ENCODE assay signal across 9 cellular contexts in genomic region chr6:39934060-39934757, GRCh38. TPM values are rescaled to one million over a fixed set of nuclear protein-coding genes. Genes with fewer than 3 reads are reported as not detected.
DNase-seq lines count a peak whose midpoint lies in the region; ATAC-seq and TF ChIP-seq lines count a peak whose summit lies in the region.
"Had no signal": no experiment of that assay in that cellular context is flagged by ENCODE, and none has a peak within 500 bp of the region (broad histone marks: within the 10 kb centered on the region; RNA-seq: fewer than 3 reads in every experiment).

MOCS1 (minus strand) TSS chr6:39934462; CDS start chr6:39934417, 45 bp downstream.

- peaks cover 10% of the 10 kb centered on the region for H3K4me1 ChIP-seq in CD8-positive, alpha-beta memory T cell (ENCODE audit: insufficient read depth, low read length)
- no peaks in the 10 kb centered on the region for H3K4me1 ChIP-seq in effector memory CD4-positive, alpha-beta T cell (ENCODE audit: control insufficient read depth, insufficient read depth, low read length, poor library complexity, severe bottlenecking)
- peaks cover 0 to 62% (median 7%) of the 10 kb centered on the region in 4 donors for H3K4me1 ChIP-seq in right lobe of liver

- peak within 1 kb of the TSS; percentile 8 to 90 (median 75) for H3K4me3 Mint-ChIP-seq in CD8-positive, alpha-beta memory T cell
- H3K4me3 Mint-ChIP-seq in activated CD8-positive, alpha-beta T cell treated with anti-CD3 and anti-CD28 coated beads for 36 hours, result peak within 1 kb of the TSS; percentile 74

- no peaks in the 10 kb centered on the region for H3K27me3 ChIP-seq in CD8-positive, alpha-beta memory T cell (ENCODE audit: insufficient read depth, low read length, poor library complexity, severe bottlenecking)
- no peaks in the 10 kb centered on the region for H3K27me3 ChIP-seq in effector memory CD4-positive, alpha-beta T cell (replicated peaks; ENCODE audit: control insufficient read depth, insufficient read depth, low read length, poor library complexity, severe bottlenecking)
- no peaks in the 10 kb centered on the region for H3K27me3 ChIP-seq in right lobe of liver

- POLR2A ChIA-PET in CD8-positive, alpha-beta memory T cell (lab: Charles Lee), result no interaction called here
- POLR2A ChIA-PET in activated CD8-positive, alpha-beta T cell treated with anti-CD3 and anti-CD28 coated beads for 36 hours (lab: Charles Lee), result no interaction called here

- H3K27ac Mint-ChIP-seq in CD8-positive, alpha-beta memory T cell, result peak within 1 kb of the TSS in 3 of 8 donors; percentile 64 to 83 (median 78)
- no peak within 1 kb of the TSS for H3K27ac Mint-ChIP-seq in activated CD8-positive, alpha-beta T cell treated with anti-CD3 and anti-CD28 coated beads for 36 hours

- TF ChIP-seq CTCF in activated CD8-positive, alpha-beta T cell treated with anti-CD3 and anti-CD28 coated beads for 36 hours (IDR thresholded peaks at IDR 0.05), result no peak
- TF ChIP-seq CTCF in right lobe of liver (IDR thresholded peaks at IDR 0.05), result no peak

- DNase-seq in CD8-positive, alpha-beta memory T cell, result peak in 3 of 5 donors; percentile 3 to 45 (median 4)
- peak; percentile 69 for DNase-seq in M059J (ENCODE audit: low read depth)
- DNase-seq in activated CD8-positive, alpha-beta T cell treated with anti-CD3 and anti-CD28 coated beads for 36 hours, result peak; percentile 54
- DNase-seq in effector memory CD4-positive, alpha-beta T cell, result no peak
- DNase-seq in right lobe of liver, result peak; percentile 91 to 94 (median 94)
- peak; percentile 33 to 64 for DNase-seq in stimulated activated CD4-positive, alpha-beta T cell treated with anti-CD3 and anti-CD28 coated beads, Interleukin-2, amount 100 ng/mL, for 24 hours

- no peaks in the 10 kb centered on the region for H3K9me3 ChIP-seq in CD8-positive, alpha-beta memory T cell (ENCODE audit: low read length)
- H3K9me3 ChIP-seq in effector memory CD4-positive, alpha-beta T cell (ENCODE audit: control insufficient read depth, low read length), result no peaks in the 10 kb centered on the region
- no peaks in the 10 kb centered on the region for H3K9me3 ChIP-seq in right lobe of liver

- peaks cover 0 to 7% (median 0%) of the 10 kb centered on the region in 5 donors for H3K9me3 Mint-ChIP-seq in CD8-positive, alpha-beta memory T cell
- no peaks in the 10 kb centered on the region for H3K9me3 Mint-ChIP-seq in activated CD8-positive, alpha-beta T cell treated with anti-CD3 and anti-CD28 coated beads for 36 hours

- no peaks in the 10 kb centered on the region for H3K36me3 ChIP-seq in CD8-positive, alpha-beta memory T cell (ENCODE audit: insufficient read depth, low read length)
- H3K36me3 ChIP-seq in effector memory CD4-positive, alpha-beta T cell (ENCODE audit: control insufficient read depth, insufficient read depth, low read length), result no peaks in the 10 kb centered on the region
- H3K36me3 ChIP-seq in right lobe of liver, result no peaks in the 10 kb centered on the region

- peak; percentile 80 for TF ChIP-seq POLR2A in right lobe of liver (IDR thresholded peaks at IDR 0.05)

- intact Hi-C loops in activated CD8-positive, alpha-beta T cell treated with anti-CD3 and anti-CD28 coated beads for 36 hours (cut with micrococcal nuclease), result no loop called here
- intact Hi-C loops in right lobe of liver (cut with DNase I), result no loop called here

- peaks cover 0 to 9% (median 6%) of the 10 kb centered on the region in 3 donors for H3K4me1 Mint-ChIP-seq in CD8-positive, alpha-beta memory T cell
- peaks cover 6% of the 10 kb centered on the region for H3K4me1 Mint-ChIP-seq in activated CD8-positive, alpha-beta T cell treated with anti-CD3 and anti-CD28 coated beads for 36 hours (ENCODE audit: low read depth)

- WGBS in right lobe of liver (ENCODE audit: insufficient coverage, low coverage, low lambda C conversion rate, missing lambda C conversion rate), result under 1% methylated on average over 24 of the region's 50 CpGs

- ATAC-seq in activated CD8-positive, alpha-beta T cell treated with anti-CD3 and anti-CD28 coated beads for 36 hours, result peak; percentile 89
- ATAC-seq in right lobe of liver (peak; percentile 85 to 94 (median 86)), HG03460 (IDR thresholded peaks at IDR 0.05; ENCODE audit: unreplicated experiment) (no peak), HG03442 (IDR thresholded peaks at IDR 0.05; ENCODE audit: unreplicated experiment) (no peak)

- H3K27me3 Mint-ChIP-seq in CD8-positive, alpha-beta memory T cell, result peaks cover 19 to 55% of the 10 kb centered on the region in 2 donors
- H3K27me3 Mint-ChIP-seq in activated CD8-positive, alpha-beta T cell treated with anti-CD3 and anti-CD28 coated beads for 36 hours, result peaks cover 4% of the 10 kb centered on the region

- H3K27ac ChIP-seq in CD8-positive, alpha-beta memory T cell (ENCODE audit: low read depth, low read length), result no peak within 1 kb of the TSS
- no peak within 1 kb of the TSS for H3K27ac ChIP-seq in effector memory CD4-positive, alpha-beta T cell (ENCODE audit: insufficient read depth, low read length, poor library complexity, severe bottlenecking)
- peak within 1 kb of the TSS; percentile 75 to 94 (median 85) for H3K27ac ChIP-seq in right lobe of liver
- H3K27ac ChIP-seq: HL-60 had no signal

- CTCF ChIA-PET in CD8-positive, alpha-beta memory T cell (lab: Charles Lee), result no interaction called here
- CTCF ChIA-PET in activated CD8-positive, alpha-beta T cell treated with anti-CD3 and anti-CD28 coated beads for 36 hours (lab: Charles Lee), result interaction anchor here (0.6 kb wide), 1 partner anchor 274 kb away, joined by 3 read pairs; no protein-coding TSS in a partner anchor

- peak within 1 kb of the TSS; percentile 40 for H3K4me3 ChIP-seq in CD8-positive, alpha-beta memory T cell (ENCODE audit: low read length)
- H3K4me3 ChIP-seq in effector memory CD4-positive, alpha-beta T cell (ENCODE audit: insufficient read depth, low read depth, low read length, poor library complexity, severe bottlenecking), result peak within 1 kb of the TSS; percentile 31
- H3K4me3 ChIP-seq in right lobe of liver, result peak within 1 kb of the TSS; percentile 80 to 97 (median 94)

- H3K36me3 Mint-ChIP-seq in CD8-positive, alpha-beta memory T cell, result no peaks in the 10 kb centered on the region
- no peaks in the 10 kb centered on the region for H3K36me3 Mint-ChIP-seq in activated CD8-positive, alpha-beta T cell treated with anti-CD3 and anti-CD28 coated beads for 36 hours (ENCODE audit: low read depth)

RNA-seq across cellular contexts. Expression of gene MOCS1, which starts in this region (rescaled TPM):
- total RNA-seq in CD8-positive, alpha-beta memory T cell, result under 1 TPM; 0.77 to 0.78 TPM
- polyA plus RNA-seq in CD8-positive, alpha-beta memory T cell, result 0.53 TPM
- 5.9 and 7.0 TPM in 2 replicates for total RNA-seq in M059J (2014; rRNA removed; shearing (Covaris generic))
- 1 to 10 TPM; 1.5 to 1.8 TPM for total RNA-seq in activated CD8-positive, alpha-beta T cell treated with anti-CD3 and anti-CD28 coated beads for 36 hours
- 10 to 100 TPM; 18.0 to 35.3 (median 27.8) TPM for total RNA-seq in right lobe of liver

Comparison
In these comparisons a context has a peak if more than half of its experiments do, and no peak if none do; other contexts are left out.
1. Peak in DNase-seq and H3K4me3 ChIP-seq in CD8-positive, alpha-beta memory T cell; RNA of the gene not detected or under 1 TPM.
2. DNase-seq: peak in M059J (single experiment), activated CD8-positive, alpha-beta T cell treated with anti-CD3 and anti-CD28 coated beads for 36 hours (single experiment), right lobe of liver (3 of 3) and stimulated activated CD4-positive, alpha-beta T cell treated with anti-CD3 and anti-CD28 coated beads, Interleukin-2, amount 100 ng/mL, for 24 hours (2 of 2); none in effector memory CD4-positive, alpha-beta T cell (0 of 3).
3. H3K27ac ChIP-seq: peak in right lobe of liver (3 of 3); none in CD8-positive, alpha-beta memory T cell (single experiment) and effector memory CD4-positive, alpha-beta T cell (single experiment).
4. H3K4me3 ChIP-seq: peak in every context shown above with its lines; median percentile 94 in right lobe of liver; 40 in CD8-positive, alpha-beta memory T cell; 31 in effector memory CD4-positive, alpha-beta T cell.
5. ATAC-seq: peak in activated CD8-positive, alpha-beta T cell treated with anti-CD3 and anti-CD28 coated beads for 36 hours (single experiment) and right lobe of liver (4 of 4); none in HG03460 (single experiment) and HG03442 (single experiment).